ENCODE assay signal across 8 cellular contexts in the genomic region with DNA sequence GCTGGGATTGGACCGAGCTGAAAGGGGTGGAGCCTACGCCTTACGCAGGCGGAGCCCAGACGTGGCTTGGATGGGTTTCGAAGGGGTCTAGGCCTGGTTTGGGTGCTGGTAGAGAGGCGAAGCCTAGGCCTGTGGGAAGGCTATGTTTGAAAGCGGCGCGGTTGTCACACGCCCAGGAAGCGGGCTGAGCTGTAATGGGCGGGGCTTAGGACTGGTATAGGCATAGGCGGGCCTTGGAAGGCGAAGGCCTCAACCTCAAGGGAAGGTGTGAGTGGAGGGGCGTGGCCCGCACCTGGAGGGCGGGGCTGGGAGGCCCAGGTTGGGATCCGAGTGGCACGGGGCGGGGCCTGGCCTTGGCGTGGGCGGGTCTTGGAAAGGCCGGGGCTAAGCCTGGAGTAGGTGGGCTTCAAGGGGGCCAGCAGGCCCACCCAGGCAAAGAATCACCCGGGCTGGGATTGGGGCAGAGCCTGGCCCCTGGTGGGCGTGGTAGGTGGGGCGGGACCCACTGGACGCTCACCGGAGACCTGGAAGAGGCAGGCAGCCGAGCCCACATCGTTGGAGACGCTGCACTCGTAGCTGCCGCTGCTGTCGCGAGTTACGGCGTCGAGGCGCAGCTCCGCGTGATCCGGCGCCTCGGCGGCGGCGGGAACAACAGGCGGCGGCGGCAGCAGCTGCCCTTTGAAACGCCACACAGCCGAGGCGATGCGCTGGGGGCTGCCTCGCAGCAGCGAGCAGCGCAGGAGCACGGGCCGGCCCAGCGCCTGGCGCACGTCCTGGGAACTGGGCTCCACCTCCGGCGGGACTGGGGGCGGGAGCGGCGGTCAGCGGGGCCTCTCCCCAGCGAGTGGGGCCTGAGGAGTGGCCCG. TPM values are rescaled to one million over a fixed set of nuclear protein-coding genes. Genes with fewer than 3 reads are reported as not detected.
DNase-seq lines count a peak whose midpoint lies in the region; ATAC-seq, FAIRE-seq and TF ChIP-seq lines count a peak whose summit lies in the region.

No MANE protein-coding gene starts in this region.

- H3K36me3 ChIP-seq in HEK293 (ENCODE audit: control insufficient read depth in 2 of 2, insufficient read depth in 1 of 2, low read length in 2 of 2) (no peaks in the 10 kb centered on the region; a peak in 1 of 3 replicates), hepatocyte (replicated peaks; ENCODE audit: insufficient read depth, low read depth) (no peaks in the 10 kb centered on the region), small intestine (ENCODE audit: control insufficient read depth in 2 of 2, insufficient read depth in 2 of 2, low read length in 2 of 2) (no peaks in the 10 kb centered on the region), OCI-LY7 (ENCODE audit: insufficient read depth, low read length) (no peaks in the 10 kb centered on the region), HAP-1 (replicated peaks) (no peaks in the 10 kb centered on the region)

- no peak for FAIRE-seq in small intestine (lab: Jason Lieb, UNC)

- H4K20me1 ChIP-seq in hepatocyte (ENCODE audit: insufficient read depth, poor library complexity, severe bottlenecking) (no peaks in the 10 kb centered on the region), OCI-LY7 (ENCODE audit: insufficient read depth, low read length) (no peaks in the 10 kb centered on the region)

- in situ Hi-C loops in HAP-1 (cut with MboI; ENCODE audit: low sequenced_read_pairs) = no loop called here

- intact Hi-C loops in OCI-LY7 (cut with micrococcal nuclease; ENCODE audit: unreplicated experiment) = no loop called here

- POLR2A ChIA-PET in HEK293 (lab: Yijun Ruan, JAX) = no interaction called here
- POLR2A ChIA-PET in activated CD8-positive, alpha-beta T cell treated with anti-CD3 and anti-CD28 coated beads, Interleukin-2, amount 10 ng/mL, durations not matched to agents 7 days and 5 days (lab: Charles Lee) = no interaction called here
- POLR2A ChIA-PET in OCI-LY7 (lab: Charles Lee) = no interaction called here

- no peaks in the 10 kb centered on the region for H3K9me3 ChIP-seq in HEK293 (ENCODE audit: control insufficient read depth, insufficient read depth, low read depth, low read length)
- H3K9me3 ChIP-seq in hepatocyte (ENCODE audit: low read depth) = no peaks in the 10 kb centered on the region
- no peaks in the 10 kb centered on the region for H3K9me3 ChIP-seq in small intestine (ENCODE audit: control insufficient read depth, low read depth)
- H3K9me3 ChIP-seq in OCI-LY7 (ENCODE audit: low read length) = peaks cover 2% of the 10 kb centered on the region; the same call in 1 of the 2 replicates
- no peaks in the 10 kb centered on the region for H3K9me3 ChIP-seq in HAP-1

- H3K4me3 ChIP-seq in HEK293 (ENCODE audit: low read depth, low read length) (no peak overlapping the region), hepatocyte (no peak overlapping the region), small intestine (ENCODE audit: low read depth in 1 of 2, low read length in 2 of 2) (peak overlapping the region in 1 of 2 donors; percentile 21), OCI-LY7 (ENCODE audit: low read depth, low read length, poor library complexity, severe bottlenecking) (no peak overlapping the region), HAP-1 (no peak overlapping the region)

- H3K79me2 ChIP-seq in hepatocyte = no peaks in the 10 kb centered on the region
- no peaks in the 10 kb centered on the region for H3K79me2 ChIP-seq in OCI-LY7 (ENCODE audit: insufficient read depth, low read depth, low read length)

- BruUV-seq in OCI-LY7 (replicated peaks; lab: Mats Ljungman, UMichigan) = no TSS peak

- H3K27ac Mint-ChIP-seq in activated CD8-positive, alpha-beta T cell treated with anti-CD3 and anti-CD28 coated beads, Interleukin-2, amount 10 ng/mL, durations not matched to agents 7 days and 5 days = no peak overlapping the region

- peak; percentile 73 for DNase-seq in activated CD8-positive, alpha-beta T cell treated with anti-CD3 and anti-CD28 coated beads, Interleukin-2, amount 10 ng/mL, durations not matched to agents 7 days and 5 days
- DNase-seq in hepatocyte (ENCODE audit: low spot score) (peak; percentile 48), small intestine (peak; percentile 43), OCI-LY7 (ENCODE audit: low spot score) (no peak), ureter (ENCODE audit: low spot score) (no peak), HAP-1 (ENCODE audit: low spot score in 2 of 2) (no peak)

- H2AFZ ChIP-seq in hepatocyte (no peak overlapping the region), OCI-LY7 (ENCODE audit: low read length) (no peak overlapping the region)

- H3K27ac ChIP-seq in HEK293 (ENCODE audit: extremely low read depth, low read depth, low read length) (no peak overlapping the region), hepatocyte (no peak overlapping the region), small intestine (ENCODE audit: low read depth in 1 of 2, low read length in 1 of 2) (no peak overlapping the region), OCI-LY7 (ENCODE audit: low read depth, low read length, poor library complexity, severe bottlenecking) (no peak overlapping the region)

- H3K4me1 ChIP-seq in HEK293 (ENCODE audit: control insufficient read depth, insufficient read depth, low read length) = no peaks in the 10 kb centered on the region
- H3K4me1 ChIP-seq in hepatocyte (ENCODE audit: insufficient read depth) = no peaks in the 10 kb centered on the region
- H3K4me1 ChIP-seq in small intestine (ENCODE audit: control insufficient read depth in 2 of 2, insufficient read depth in 1 of 2, low read depth in 1 of 2, low read length in 1 of 2) = peaks cover 0 to 1% of the 10 kb centered on the region in 2 donors
- H3K4me1 ChIP-seq in OCI-LY7 (ENCODE audit: insufficient read depth, low read length, poor library complexity, severe bottlenecking) = no peaks in the 10 kb centered on the region
- no peaks in the 10 kb centered on the region for H3K4me1 ChIP-seq in HAP-1

- peaks cover 41% of the 10 kb centered on the region for H3K27me3 Mint-ChIP-seq in activated CD8-positive, alpha-beta T cell treated with anti-CD3 and anti-CD28 coated beads, Interleukin-2, amount 10 ng/mL, durations not matched to agents 7 days and 5 days (ENCODE audit: low read depth)

- H3K4me2 ChIP-seq in hepatocyte = peak overlapping the region; percentile 70
- no peak overlapping the region for H3K4me2 ChIP-seq in OCI-LY7 (ENCODE audit: low read length)

- no peak for TF ChIP-seq CTCF in HEK293 (tag by site-specific recombination; IDR thresholded peaks at IDR 0.05)
- no peak for TF ChIP-seq CTCF in hepatocyte (IDR thresholded peaks at IDR 0.05; ENCODE audit: poor library complexity)
- TF ChIP-seq CTCF in OCI-LY7 (conservative IDR thresholded peaks at IDR 0.05; ENCODE audit: low read length) = no peak

- peaks cover 1% of the 10 kb centered on the region for H3K9me3 Mint-ChIP-seq in activated CD8-positive, alpha-beta T cell treated with anti-CD3 and anti-CD28 coated beads, Interleukin-2, amount 10 ng/mL, durations not matched to agents 7 days and 5 days (ENCODE audit: insufficient read depth)

- CTCF ChIA-PET in HEK293 (lab: Yijun Ruan, JAX) (no interaction called here), OCI-LY7 (lab: Charles Lee; ENCODE audit: unreplicated experiment) (no interaction called here)
- CTCF ChIA-PET in activated CD8-positive, alpha-beta T cell treated with anti-CD3 and anti-CD28 coated beads, Interleukin-2, amount 10 ng/mL, durations not matched to agents 7 days and 5 days (lab: Charles Lee) = interaction anchor here (1.4 kb wide), 1 partner anchor 17 kb away, joined by 4 read pairs; no protein-coding TSS in a partner anchor

- peaks cover 11% of the 10 kb centered on the region for H3K36me3 Mint-ChIP-seq in activated CD8-positive, alpha-beta T cell treated with anti-CD3 and anti-CD28 coated beads, Interleukin-2, amount 10 ng/mL, durations not matched to agents 7 days and 5 days (ENCODE audit: low read depth)

- WGBS in hepatocyte (ENCODE audit: low lambda C conversion rate, missing lambda C conversion rate) = 14% methylated on average over 38 of the region's 71 CpGs
- 10 to 18% (median 15%) methylated on average over 61 to 71 of the region's 71 CpGs for WGBS in small intestine, 3 donors

- peaks cover 25% of the 10 kb centered on the region for H3K4me1 Mint-ChIP-seq in activated CD8-positive, alpha-beta T cell treated with anti-CD3 and anti-CD28 coated beads, Interleukin-2, amount 10 ng/mL, durations not matched to agents 7 days and 5 days (ENCODE audit: low read depth)

- H3K4me3 Mint-ChIP-seq in activated CD8-positive, alpha-beta T cell treated with anti-CD3 and anti-CD28 coated beads, Interleukin-2, amount 10 ng/mL, durations not matched to agents 7 days and 5 days = no peak overlapping the region

- ATAC-seq in activated CD8-positive, alpha-beta T cell treated with anti-CD3 and anti-CD28 coated beads, Interleukin-2, amount 10 ng/mL, durations not matched to agents 7 days and 5 days = peak; percentile 81
- no peak for ATAC-seq in HG03280 (IDR thresholded peaks at IDR 0.05; ENCODE audit: unreplicated experiment)

- H3K27me3 ChIP-seq in hepatocyte (peaks cover 52% of the 10 kb centered on the region), small intestine (ENCODE audit: control insufficient read depth in 2 of 2, insufficient read depth in 2 of 2, low read length in 2 of 2) (peaks cover 0 to 11% of the 10 kb centered on the region in 2 donors), HAP-1 (ENCODE audit: low read depth) (no peaks in the 10 kb centered on the region)

- H3K9me2 ChIP-seq in hepatocyte (replicated peaks; ENCODE audit: insufficient read depth) (no peaks in the 10 kb centered on the region), OCI-LY7 (ENCODE audit: insufficient read depth, low read length) (no peaks in the 10 kb centered on the region)

TF ChIP-seq in HEK293, 187 proteins besides CTCF, POLR2A, EP300 and RAD21 (continues in another document):
- TF ChIP-seq, protein P1, sequence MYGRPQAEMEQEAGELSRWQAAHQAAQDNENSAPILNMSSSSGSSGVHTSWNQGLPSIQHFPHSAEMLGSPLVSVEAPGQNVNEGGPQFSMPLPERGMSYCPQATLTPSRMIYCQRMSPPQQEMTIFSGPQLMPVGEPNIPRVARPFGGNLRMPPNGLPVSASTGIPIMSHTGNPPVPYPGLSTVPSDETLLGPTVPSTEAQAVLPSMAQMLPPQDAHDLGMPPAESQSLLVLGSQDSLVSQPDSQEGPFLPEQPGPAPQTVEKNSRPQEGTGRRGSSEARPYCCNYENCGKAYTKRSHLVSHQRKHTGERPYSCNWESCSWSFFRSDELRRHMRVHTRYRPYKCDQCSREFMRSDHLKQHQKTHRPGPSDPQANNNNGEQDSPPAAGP (tag by site-specific recombination; IDR thresholded peaks at IDR 0.05) = no peak
- TF ChIP-seq ZNF416 (tag by site-specific recombination; IDR thresholded peaks at IDR 0.05) (no peak), ZNF544 (tag by site-specific recombination; IDR thresholded peaks at IDR 0.05) (no peak), ZNF558 (tag by site-specific recombination; IDR thresholded peaks at IDR 0.05) (no peak), KLF1 (tag by site-specific recombination; IDR thresholded peaks at IDR 0.05) (peak; percentile 92)

RNA-seq across cellular contexts. Expression of gene MDGA1, which starts 49.0 kb away (rescaled TPM):
- 10 to 100 TPM in 1 of 2 experiments, 1 to 10 TPM in 1; 8.1 to 10.6 TPM for total RNA-seq in activated CD8-positive, alpha-beta T cell treated with anti-CD3 and anti-CD28 coated beads, Interleukin-2, amount 10 ng/mL, durations not matched to agents 7 days and 5 days
- total RNA-seq in hepatocyte = 2.8 and 5.8 TPM in 2 replicates
- 1.4 and 3.8 TPM in 2 replicates for polyA plus RNA-seq in hepatocyte
- polyA plus RNA-seq in small intestine = 1 to 10 TPM in 2 of 3 donors, not detected in 1; 1.1 to 1.7 TPM
- 0.22 and 0.33 TPM in 2 replicates for total RNA-seq in OCI-LY7 (2014; rRNA removed; shearing (Covaris generic))
- total RNA-seq in OCI-LY7 (2022) = 0.17 and 0.32 TPM in 2 replicates
- total RNA-seq in ureter = 1.6 TPM

Comparison
In these comparisons a context has a peak if more than half of its experiments do, and no peak if none do; other contexts are left out.
1. DNase-seq: peak in activated CD8-positive, alpha-beta T cell treated with anti-CD3 and anti-CD28 coated beads, Interleukin-2, amount 10 ng/mL, durations not matched to agents 7 days and 5 days (single experiment), hepatocyte (single experiment) and small intestine (single experiment); none in OCI-LY7 (single experiment), ureter (single experiment) and HAP-1 (0 of 2).